30 cellular contexts compared by ENCODE assay signal in the genomic region with DNA sequence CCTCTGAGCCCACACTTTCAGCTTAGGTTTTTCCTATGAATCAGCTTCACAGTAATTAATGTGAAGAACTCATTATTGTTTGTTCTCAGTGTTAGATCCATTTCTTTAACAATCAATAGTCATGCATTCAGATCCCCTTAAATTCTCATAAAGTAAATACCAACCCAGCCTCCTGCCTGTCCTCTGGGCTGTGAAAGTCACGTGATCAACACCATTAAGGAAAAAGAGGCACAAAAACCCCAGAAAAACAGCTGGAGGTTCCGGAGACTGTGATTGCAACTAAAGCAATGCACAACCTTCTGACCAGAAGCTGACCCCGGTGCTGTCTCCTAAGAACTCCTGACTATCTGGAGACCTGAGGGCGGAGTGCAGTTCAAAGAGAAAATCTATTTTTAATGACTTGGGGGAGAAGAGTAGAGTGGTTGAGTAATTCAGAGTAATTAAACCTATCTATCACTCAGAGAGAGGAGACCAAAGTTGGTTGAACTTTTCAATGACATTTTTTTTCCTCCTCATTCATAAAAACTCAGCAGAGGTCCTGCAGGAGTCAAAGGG.
"Had no signal": no experiment of that assay in that cellular context is flagged by ENCODE, and none has a peak within 500 bp of the region (broad histone marks: within the 10 kb centered on the region; RNA-seq: fewer than 3 reads in every experiment).

No MANE protein-coding gene starts in this region.

- H3K27me3 Mint-ChIP-seq: activated B cell treated with CpG ODN at 0.5 μM for 24 hours; activated naive CD8-positive, alpha-beta T cell treated with anti-CD3 and anti-CD28 coated beads for 36 hours had no signal

- H3K36me3 Mint-ChIP-seq: activated naive CD8-positive, alpha-beta T cell treated with anti-CD3 and anti-CD28 coated beads for 36 hours; natural killer cell; stimulated activated naive B cell treated with anti-CD40 and anti-IgM and Interleukin-4, amounts not matched to agents 10 μg/mL and 1 μg/mL and 100 μg/mL, for 72 hours had no signal

- DNase-seq: activated B cell treated with CpG ODN at 0.5 μM for 24 hours; activated CD4-positive, alpha-beta T cell treated with anti-CD3 and anti-CD28 coated beads, Interleukin-2, amount 50 U/mL, for 4 hours; activated effector memory CD4-positive, alpha-beta T cell treated with Interleukin-2 at 50 U/mL for 16 hours; activated naive CD4-positive, alpha-beta T cell treated with Interleukin-2 at 50 U/mL for 16 hours; activated naive CD8-positive, alpha-beta T cell treated with anti-CD3 and anti-CD28 coated beads for 36 hours; activated T-cell treated with anti-CD3 and anti-CD28 coated beads for 4 hours; activated T-cell treated with anti-CD3 and anti-CD28 coated beads, Interleukin-2, amount 50 U/mL, for 72 hours; adrenal gland; brain microvascular endothelial cell; central memory CD4-positive, alpha-beta T cell; foreskin keratinocyte; heart right ventricle; mesendoderm; natural killer cell; retina; sigmoid colon; stimulated activated CD4-positive, alpha-beta T cell treated with anti-CD3 and anti-CD28 coated beads, Interleukin-15, amount 100 ng/mL, for 24 hours; stimulated activated CD4-positive, alpha-beta T cell treated with anti-CD3 and anti-CD28 coated beads, Interleukin-2, amount 100 ng/mL, for 24 hours; stimulated activated naive B cell treated with anti-CD40 and anti-IgM and Interleukin-4, amounts not matched to agents 10 μg/mL and 1 μg/mL and 100 μg/mL, for 72 hours; stomach; T-helper 1 cell; tibial artery had no signal

- H3K4me1 ChIP-seq: adrenal gland, ascending aorta, prostate gland, suprapubic skin had no signal

- H3K36me3 ChIP-seq: adrenal gland, brain microvascular endothelial cell, neutrophil, prostate gland, sigmoid colon, suprapubic skin, tibial artery had no signal

- H3K27ac Mint-ChIP-seq: activated B cell treated with CpG ODN at 0.5 μM for 24 hours; activated naive CD8-positive, alpha-beta T cell treated with anti-CD3 and anti-CD28 coated beads for 36 hours; activated T-cell treated with anti-CD3 and anti-CD28 coated beads, Interleukin-2, amount 50 U/mL, for 72 hours; natural killer cell; stimulated activated naive B cell treated with anti-CD40 and anti-IgM and Interleukin-4, amounts not matched to agents 10 μg/mL and 1 μg/mL and 100 μg/mL, for 72 hours; T-helper 2 cell treated with Interferon-gamma antibody and Interleukin-4, amounts not matched to agents 5 μg/mL and 100 μg/mL, for 36 hours had no signal

- H3K4me3 ChIP-seq: adrenal gland, ascending aorta, esophagus muscularis mucosa, heart right ventricle, lung, prostate gland, sigmoid colon, smooth muscle cell, stomach, suprapubic skin, tibial artery had no signal

- H3K9me3 Mint-ChIP-seq: activated B cell treated with CpG ODN at 0.5 μM for 24 hours; activated naive CD8-positive, alpha-beta T cell treated with anti-CD3 and anti-CD28 coated beads for 36 hours; activated T-cell treated with anti-CD3 and anti-CD28 coated beads, Interleukin-2, amount 50 U/mL, for 72 hours; natural killer cell; stimulated activated naive B cell treated with anti-CD40 and anti-IgM and Interleukin-4, amounts not matched to agents 10 μg/mL and 1 μg/mL and 100 μg/mL, for 72 hours; T-helper 2 cell treated with Interferon-gamma antibody and Interleukin-4, amounts not matched to agents 5 μg/mL and 100 μg/mL, for 36 hours had no signal

- H3K27ac ChIP-seq: adrenal gland, ascending aorta, brain microvascular endothelial cell, esophagus muscularis mucosa, foreskin keratinocyte, heart right ventricle, neutrophil, prostate gland, sigmoid colon, stomach, suprapubic skin, tibial artery had no signal

- H3K4me1 Mint-ChIP-seq: activated B cell treated with CpG ODN at 0.5 μM for 24 hours; activated naive CD8-positive, alpha-beta T cell treated with anti-CD3 and anti-CD28 coated beads for 36 hours; natural killer cell; stimulated activated naive B cell treated with anti-CD40 and anti-IgM and Interleukin-4, amounts not matched to agents 10 μg/mL and 1 μg/mL and 100 μg/mL, for 72 hours had no signal

- H3K9me3 ChIP-seq: adrenal gland, ascending aorta, esophagus muscularis mucosa, heart right ventricle, neutrophil, prostate gland, sigmoid colon, stomach, suprapubic skin, tibial artery had no signal

- H3K4me3 Mint-ChIP-seq: activated B cell treated with CpG ODN at 0.5 μM for 24 hours; activated naive CD8-positive, alpha-beta T cell treated with anti-CD3 and anti-CD28 coated beads for 36 hours; activated T-cell treated with anti-CD3 and anti-CD28 coated beads, Interleukin-2, amount 50 U/mL, for 72 hours; natural killer cell; stimulated activated naive B cell treated with anti-CD40 and anti-IgM and Interleukin-4, amounts not matched to agents 10 μg/mL and 1 μg/mL and 100 μg/mL, for 72 hours; T-helper 2 cell treated with Interferon-gamma antibody and Interleukin-4, amounts not matched to agents 5 μg/mL and 100 μg/mL, for 36 hours had no signal
